In the genomic region with DNA sequence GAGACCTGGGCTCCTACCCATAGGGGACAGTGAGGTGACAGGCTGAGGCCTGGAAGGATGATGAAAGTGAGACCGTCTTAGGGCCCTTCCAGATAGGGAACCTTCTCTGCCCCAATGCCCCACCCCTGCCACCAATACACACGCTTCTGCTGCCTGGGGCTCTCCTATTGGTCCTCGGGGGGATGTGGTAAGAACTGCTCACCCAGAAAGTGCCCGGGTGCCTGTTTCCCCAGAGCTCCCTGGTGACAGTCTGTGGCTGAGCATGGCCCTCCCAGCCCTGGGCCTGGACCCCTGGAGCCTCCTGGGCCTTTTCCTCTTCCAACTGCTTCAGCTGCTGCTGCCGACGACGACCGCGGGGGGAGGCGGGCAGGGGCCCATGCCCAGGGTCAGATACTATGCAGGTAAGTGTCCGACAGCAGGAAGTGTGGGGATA, we compare ENCODE assay signal across 8 cellular contexts. TPM values are rescaled to one million over a fixed set of nuclear protein-coding genes. Genes with fewer than 3 reads are reported as not detected.
DNase-seq lines count a peak whose midpoint lies in the region; ATAC-seq and TF ChIP-seq lines count a peak whose summit lies in the region.

No MANE protein-coding gene starts in this region.

- peak overlapping the region; percentile 93 for H3K27ac ChIP-seq in OCI-LY1 (ENCODE audit: low read depth, low read length, poor library complexity, severe bottlenecking)

- H3F3A ChIP-seq in OCI-LY1 (ENCODE audit: insufficient read depth, low read length) = no peaks in the 10 kb centered on the region

- H3K36me3 ChIP-seq in OCI-LY1 (ENCODE audit: insufficient read depth, low read length) = peaks cover 16% of the 10 kb centered on the region; the same call in 1 of the 2 replicates

- no peak overlapping the region for H2AFZ ChIP-seq in OCI-LY1 (ENCODE audit: low read length)

- DNase-seq in GM13976 (ENCODE audit: low spot score) (peak; percentile 72), islet precursor cell (peak; percentile 52), NCI-H524 treated with DMSO at 0.1 percent for 48 hours (lab: John Stamatoyannopoulos, UW) (no peak), omental fat pad (ENCODE audit: low spot score) (no peak)

- no peaks in the 10 kb centered on the region for H3K9me3 ChIP-seq in OCI-LY1 (ENCODE audit: low read length)

- ATAC-seq in GM21576 (IDR thresholded peaks at IDR 0.05; ENCODE audit: unreplicated experiment) (peak; percentile 39), GM18519 (IDR thresholded peaks at IDR 0.05; ENCODE audit: low FRiP score, unreplicated experiment) (no peak), SK-N-SH treated with all-trans-retinoic acid at 6 μM for 48 hours (no peak), omental fat pad (ENCODE audit: low FRiP score) (no peak)

- H3K27me3 ChIP-seq in OCI-LY1 (ENCODE audit: insufficient read depth, low read length) = no peaks in the 10 kb centered on the region

- peak overlapping the region; percentile 65 for H3K4me3 ChIP-seq in OCI-LY1 (ENCODE audit: low read depth, low read length, poor library complexity, severe bottlenecking)

- H3K4me2 ChIP-seq in OCI-LY1 (ENCODE audit: low read length) = peak overlapping the region; percentile 78

- no peaks in the 10 kb centered on the region for H3K79me2 ChIP-seq in OCI-LY1 (ENCODE audit: insufficient read depth, low read length)

- peaks cover 99% of the 10 kb centered on the region for H3K4me1 ChIP-seq in OCI-LY1 (ENCODE audit: insufficient read depth, low read length, severe bottlenecking)

- no peaks in the 10 kb centered on the region for H4K20me1 ChIP-seq in OCI-LY1 (ENCODE audit: insufficient read depth, low read length)

- H3K9ac ChIP-seq in OCI-LY1 (ENCODE audit: low read length) = peak overlapping the region; percentile 67

- TF ChIP-seq CTCF in GM13976 (IDR thresholded peaks at IDR 0.05; ENCODE audit: borderline replicate concordance, control extremely low read depth, extremely low read depth, insufficient read depth, missing control alignments) = no peak
- TF ChIP-seq CTCF in OCI-LY1 (IDR thresholded peaks at IDR 0.05; ENCODE audit: low read length) = no peak
- TF ChIP-seq CTCF in omental fat pad (IDR thresholded peaks at IDR 0.05) = no peak

- no peaks in the 10 kb centered on the region for H3K9me2 ChIP-seq in OCI-LY1 (ENCODE audit: low read depth, low read length)

- in situ Hi-C loops in GM13976 (cut with MboI; ENCODE audit: low sequenced_read_pairs, unreplicated experiment) = no loop called here

TF ChIP-seq in SK-N-SH treated with all-trans-retinoic acid at 6 μM for 48 hours, 23 proteins besides CTCF, POLR2A, EP300 and RAD21:
- no peak for TF ChIP-seq GLIS3 (CRISPR knock-in tag; IDR thresholded peaks at IDR 0.05)
- no peak for TF ChIP-seq ZFP3 (CRISPR knock-in tag; IDR thresholded peaks at IDR 0.05)
- no peak for TF ChIP-seq CSDC2 (CRISPR knock-in tag; IDR thresholded peaks at IDR 0.05)

RNA-seq across cellular contexts. Expression of gene SEMA4A, which starts 0.9 kb away (rescaled TPM):
- 10 to 100 TPM in 3 of 4 donors, 1 to 10 TPM in 1; 4.1 to 99.1 (median 24.6) TPM for total RNA-seq in omental fat pad

RNA-seq across cellular contexts. Expression of gene SLC25A44, which starts 39.6 kb away (rescaled TPM):
- 10 to 100 TPM; 19.1 to 89.8 (median 36.3) TPM for total RNA-seq in omental fat pad

RNA-seq across cellular contexts. Expression of gene LMNA, which starts 39.8 kb away (rescaled TPM):
- total RNA-seq in omental fat pad = 1,000 to 10,000 TPM in 1 of 4 donors, 100 to 1,000 TPM in 3; 288 to 1,820 (median 589) TPM

RNA-seq across cellular contexts. Expression of gene PMF1, which starts 58.5 kb away (rescaled TPM):
- total RNA-seq in omental fat pad = 10 to 100 TPM; 34.0 to 74.8 (median 49.5) TPM

Comparison
In these comparisons a context has a peak if more than half of its experiments do, and no peak if none do; other contexts are left out.
1. DNase-seq: peak in GM13976 (single experiment) and islet precursor cell (single experiment); none in NCI-H524 treated with DMSO at 0.1 percent for 48 hours (single experiment) and omental fat pad (single experiment).